Comparison of ENCODE assay signal across 27 cellular contexts in the genomic region with DNA sequence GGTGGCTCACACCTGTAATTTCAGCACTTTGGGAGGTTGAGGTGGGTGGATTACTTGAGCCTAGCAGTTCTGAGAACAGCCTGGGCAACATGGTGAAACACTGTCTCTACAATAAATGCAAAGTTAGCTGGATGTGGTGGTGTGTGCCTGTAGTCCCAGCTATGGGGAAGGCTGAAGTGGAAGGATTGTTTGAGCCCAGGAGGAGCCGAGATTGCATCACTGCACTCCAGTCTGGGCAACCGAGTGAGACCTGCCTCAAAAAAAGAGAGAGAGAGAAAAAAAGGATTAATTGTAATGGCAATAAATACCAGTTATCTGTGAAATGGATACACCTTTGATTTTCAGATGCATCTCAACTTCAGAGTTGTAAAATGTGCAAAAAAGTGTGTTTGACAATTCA.
"Had no signal": no experiment of that assay in that cellular context is flagged by ENCODE, and none has a peak within 500 bp of the region (broad histone marks: within the 10 kb centered on the region; RNA-seq: fewer than 3 reads in every experiment).

No MANE protein-coding gene starts in this region.

- H3K27ac Mint-ChIP-seq: activated CD8-positive, alpha-beta memory T cell treated with anti-CD3 and anti-CD28 coated beads, Interleukin-2, amount 10 ng/mL, durations not matched to agents 7 days and 5 days; activated CD8-positive, alpha-beta T cell treated with anti-CD3 and anti-CD28 coated beads, Interleukin-2, amount 10 ng/mL, durations not matched to agents 7 days and 5 days; activated naive CD4-positive, alpha-beta T cell treated with anti-CD3 and anti-CD28 coated beads, Interleukin-2, amount 50 U/mL, for 72 hours; activated T-helper 2 cell treated with anti-CD3 and anti-CD28 coated beads, Interferon-gamma antibody, Interleukin-2, Interleukin-4, amounts not matched to agents 10 μg/mL and 5 μg/mL and 100 μg/mL, durations not matched to agents 14 hours and 24 hours and 36 hours; immature natural killer cell; stimulated activated naive CD8-positive, alpha-beta T cell treated with anti-CD3 and anti-CD28 coated beads, Interleukin-15, Interleukin-2, amounts not matched to agents 100 ng/mL and 50 ng/mL, for 24 hours had no signal

- H3K27ac ChIP-seq: breast epithelium, gastroesophageal sphincter, pancreas, prostate gland, skin epidermis, thoracic aorta, uterus had no signal

- H3K27me3 ChIP-seq: breast epithelium, gastroesophageal sphincter, pancreas, uterus had no signal

- H3K4me1 ChIP-seq: breast epithelium, pancreas, prostate gland, uterus had no signal

- DNase-seq: activated CD4-positive, alpha-beta T cell treated with anti-CD3 and anti-CD28 coated beads, Interleukin-2, amount 50 U/mL, for 1 hour; activated CD8-positive, alpha-beta memory T cell treated with anti-CD3 and anti-CD28 coated beads, Interleukin-2, amount 10 ng/mL, durations not matched to agents 7 days and 5 days; activated CD8-positive, alpha-beta T cell treated with anti-CD3 and anti-CD28 coated beads, Interleukin-2, amount 10 ng/mL, durations not matched to agents 7 days and 5 days; activated T-cell treated with anti-CD3 and anti-CD28 coated beads, Interleukin-2, amount 50 U/mL, for 48 hours; central memory CD4-positive, alpha-beta T cell; head of caudate nucleus; hypothalamus; immature natural killer cell; nucleus accumbens; pancreas; retina; stimulated activated CD4-positive, alpha-beta T cell treated with anti-CD3 and anti-CD28 coated beads, Interleukin-12 subunit alpha, Interleukin-12 subunit beta, amount 100 ng/mL, for 4 hours; stimulated activated CD4-positive, alpha-beta T cell treated with anti-CD3 and anti-CD28 coated beads, Interleukin-4, amount 100 ng/mL, for 1 hour; T1000; trophoblast cell; uterus had no signal

- H3K9me3 ChIP-seq: breast epithelium, gastroesophageal sphincter, pancreas, prostate gland, thoracic aorta, uterus had no signal

- ATAC-seq: activated CD8-positive, alpha-beta memory T cell treated with anti-CD3 and anti-CD28 coated beads, Interleukin-2, amount 10 ng/mL, durations not matched to agents 7 days and 5 days; activated CD8-positive, alpha-beta T cell treated with anti-CD3 and anti-CD28 coated beads, Interleukin-2, amount 10 ng/mL, durations not matched to agents 7 days and 5 days; activated naive CD4-positive, alpha-beta T cell treated with anti-CD3 and anti-CD28 coated beads, Interleukin-2, amount 50 U/mL, for 72 hours; gastroesophageal sphincter; sciatic nerve had no signal

- H3K36me3 Mint-ChIP-seq: immature natural killer cell had no signal

- FAIRE-seq: endothelial cell of umbilical vein, pancreas had no signal

- H3K27me3 Mint-ChIP-seq: activated CD8-positive, alpha-beta memory T cell treated with anti-CD3 and anti-CD28 coated beads, Interleukin-2, amount 10 ng/mL, durations not matched to agents 7 days and 5 days; stimulated activated naive CD8-positive, alpha-beta T cell treated with anti-CD3 and anti-CD28 coated beads, Interleukin-15, Interleukin-2, amounts not matched to agents 100 ng/mL and 50 ng/mL, for 24 hours had no signal

- H3K4me3 Mint-ChIP-seq: activated CD8-positive, alpha-beta memory T cell treated with anti-CD3 and anti-CD28 coated beads, Interleukin-2, amount 10 ng/mL, durations not matched to agents 7 days and 5 days; activated CD8-positive, alpha-beta T cell treated with anti-CD3 and anti-CD28 coated beads, Interleukin-2, amount 10 ng/mL, durations not matched to agents 7 days and 5 days; immature natural killer cell; stimulated activated naive CD8-positive, alpha-beta T cell treated with anti-CD3 and anti-CD28 coated beads, Interleukin-15, Interleukin-2, amounts not matched to agents 100 ng/mL and 50 ng/mL, for 24 hours had no signal

- H3K9me3 Mint-ChIP-seq: activated naive CD4-positive, alpha-beta T cell treated with anti-CD3 and anti-CD28 coated beads, Interleukin-2, amount 50 U/mL, for 72 hours; immature natural killer cell; stimulated activated naive CD8-positive, alpha-beta T cell treated with anti-CD3 and anti-CD28 coated beads, Interleukin-15, Interleukin-2, amounts not matched to agents 100 ng/mL and 50 ng/mL, for 24 hours had no signal

- H3K36me3 ChIP-seq: breast epithelium, gastroesophageal sphincter, pancreas, prostate gland, thoracic aorta, uterus had no signal

- H3K4me3 ChIP-seq: breast epithelium, gastroesophageal sphincter, lung, pancreas, prostate gland, skin epidermis, thoracic aorta, uterus had no signal
